19 cellular contexts compared by ENCODE assay signal in genomic region chr10:95519132-95519487, GRCh38. TPM values are rescaled to one million over a fixed set of nuclear protein-coding genes. Genes with fewer than 3 reads are reported as not detected.
DNase-seq lines count a peak whose midpoint lies in the region; ATAC-seq and TF ChIP-seq lines count a peak whose summit lies in the region.
"Had no signal": no experiment of that assay in that cellular context is flagged by ENCODE, and none has a peak within 500 bp of the region (broad histone marks: within the 10 kb centered on the region; RNA-seq: fewer than 3 reads in every experiment).

No MANE protein-coding gene starts in this region.

- no peaks in the 10 kb centered on the region for H3K27me3 ChIP-seq in psoas muscle (ENCODE audit: insufficient read depth in 3 of 3, low read length in 2 of 3)

- no peaks in the 10 kb centered on the region for H3K9me3 ChIP-seq in psoas muscle
- H3K9me3 ChIP-seq: A549, mucosa of descending colon had no signal

- H3K36me3 ChIP-seq in psoas muscle (ENCODE audit: insufficient read depth in 1 of 2, low read depth in 1 of 2), result no peaks in the 10 kb centered on the region

- no peak overlapping the region for H3K4me3 ChIP-seq in psoas muscle
- H3K4me3 ChIP-seq: A549, mucosa of descending colon had no signal

- peak; percentile 73 for DNase-seq in Right ventricle myocardium inferior (ENCODE audit: missing footprints)
- DNase-seq in cardiac septum (ENCODE audit: low spot score), result no peak
- DNase-seq in left ventricle myocardium superior, result peak; percentile 82
- DNase-seq in psoas muscle, result no peak
- DNase-seq in activated naive CD4-positive, alpha-beta T cell (lab: John Stamatoyannopoulos, UW), result no peak
- no peak for DNase-seq in NCI-H1048 (lab: John Stamatoyannopoulos, UW)
- DNase-seq in stimulated activated CD4-positive, alpha-beta T cell treated with anti-CD3 and anti-CD28 coated beads, Interleukin-2, amount 100 ng/mL, for 48 hours, result no peak
- DNase-seq: CD4-positive, alpha-beta T cell; GOT3; kidney; mucosa of descending colon; NCI-H187; NCI-H510A treated with DMSO at 0.1 percent for 48 hours; stimulated activated CD4-positive, alpha-beta T cell treated with anti-CD3 and anti-CD28 coated beads, Interleukin-15, amount 100 ng/mL, for 24 hours had no signal

- WGBS in psoas muscle, 3 donors, result 28 to 41% (median 34%) methylated on average over 4 of the region's 4 CpGs

- intact Hi-C loops in Right ventricle myocardium inferior (cut with DNase I) (loop anchor here (2.0 to 5.0 kb wide), 2 partner anchors 22 to 38 kb away; no protein-coding TSS in a partner anchor), cardiac septum (cut with DNase I) (no loop called here), left ventricle myocardium superior (cut with micrococcal nuclease) (no loop called here), psoas muscle (cut with DNase I) (loop anchor here in 1 of 2 donors (5.0 kb wide), 1 partner anchor 38 kb away; no protein-coding TSS in a partner anchor)

- TF ChIP-seq CTCF in psoas muscle (IDR thresholded peaks at IDR 0.05), result no peak

- H3K4me1 ChIP-seq in psoas muscle, result peaks cover 72% of the 10 kb centered on the region
- H3K4me1 ChIP-seq: A549 had no signal

- H3K27ac ChIP-seq in psoas muscle, result peak overlapping the region; percentile 64
- H3K27ac ChIP-seq: A549, epithelial cell of prostate, parathyroid adenoma had no signal

- ATAC-seq in Right ventricle myocardium inferior (peak; percentile 83), left ventricle myocardium superior (peak; percentile 87), psoas muscle (peak; percentile 66 to 78 (median 70)), HG02885 (IDR thresholded peaks at IDR 0.05; ENCODE audit: poor library complexity, unreplicated experiment) (no peak)
- ATAC-seq: A549; activated naive CD4-positive, alpha-beta T cell treated with anti-CD3 and anti-CD28 coated beads, Interleukin-2, amount 50 U/mL, for 72 hours had no signal

RNA-seq across cellular contexts. Expression of gene SORBS1, which starts 42.1 kb away (rescaled TPM):
- total RNA-seq in Right ventricle myocardium inferior, result 666 TPM
- 1,045 TPM for total RNA-seq in cardiac septum
- 703 TPM for total RNA-seq in left ventricle myocardium superior
- 100 to 1,000 TPM in 3 of 4 donors, 10 to 100 TPM in 1; 71.1 to 306 (median 160) TPM for total RNA-seq in psoas muscle
- 100 to 1,000 TPM in 2 of 3 donors, 10 to 100 TPM in 1; 17.3 to 270 (median 121) TPM for polyA plus RNA-seq in psoas muscle

Comparison
In these comparisons a context has a peak if more than half of its experiments do, and no peak if none do; other contexts are left out.
1. DNase-seq: peak in Right ventricle myocardium inferior (single experiment) and left ventricle myocardium superior (single experiment); none in cardiac septum (single experiment), psoas muscle (0 of 2), activated naive CD4-positive, alpha-beta T cell (0 of 4), NCI-H1048 (single experiment) and stimulated activated CD4-positive, alpha-beta T cell treated with anti-CD3 and anti-CD28 coated beads, Interleukin-2, amount 100 ng/mL, for 48 hours (0 of 2).